In the genomic region with DNA sequence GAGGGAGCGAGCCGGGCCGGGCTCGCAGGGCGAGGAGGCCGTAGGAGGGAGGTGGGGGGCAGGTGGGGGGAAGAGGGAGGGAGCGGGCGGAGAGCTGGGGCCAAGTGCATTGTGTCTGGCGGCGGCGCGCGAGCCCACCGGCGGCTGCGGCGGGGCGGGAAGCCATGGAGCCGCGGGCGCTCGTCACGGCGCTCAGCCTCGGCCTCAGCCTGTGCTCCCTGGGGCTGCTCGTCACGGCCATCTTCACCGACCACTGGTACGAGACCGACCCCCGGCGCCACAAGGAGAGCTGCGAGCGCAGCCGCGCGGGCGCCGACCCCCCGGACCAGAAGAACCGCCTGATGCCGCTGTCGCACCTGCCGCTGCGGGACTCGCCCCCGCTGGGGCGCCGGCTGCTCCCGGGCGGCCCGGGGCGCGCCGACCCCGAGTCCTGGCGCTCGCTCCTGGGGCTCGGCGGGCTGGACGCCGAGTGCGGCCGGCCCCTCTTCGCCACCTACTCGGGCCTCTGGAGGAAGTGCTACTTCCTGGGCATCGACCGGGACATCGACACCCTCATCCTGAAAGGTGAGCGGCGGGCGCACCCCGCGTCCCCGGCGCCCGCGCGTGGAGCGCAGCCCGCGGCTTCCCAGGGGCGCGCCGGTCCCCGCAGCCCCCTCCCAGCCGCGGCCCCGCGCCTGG, we compare ENCODE assay signal across 1 cellular context.
TF ChIP-seq lines count a peak whose summit lies in the region.

A gene (plus strand): TSS at position 107 of the 678 bp plus-strand sequence. CDS start 58 bp downstream, at position 165.

TF ChIP-seq in H1, 55 proteins besides CTCF, POLR2A, EP300 and RAD21 (continued from another document):
- TF ChIP-seq, protein P1, sequence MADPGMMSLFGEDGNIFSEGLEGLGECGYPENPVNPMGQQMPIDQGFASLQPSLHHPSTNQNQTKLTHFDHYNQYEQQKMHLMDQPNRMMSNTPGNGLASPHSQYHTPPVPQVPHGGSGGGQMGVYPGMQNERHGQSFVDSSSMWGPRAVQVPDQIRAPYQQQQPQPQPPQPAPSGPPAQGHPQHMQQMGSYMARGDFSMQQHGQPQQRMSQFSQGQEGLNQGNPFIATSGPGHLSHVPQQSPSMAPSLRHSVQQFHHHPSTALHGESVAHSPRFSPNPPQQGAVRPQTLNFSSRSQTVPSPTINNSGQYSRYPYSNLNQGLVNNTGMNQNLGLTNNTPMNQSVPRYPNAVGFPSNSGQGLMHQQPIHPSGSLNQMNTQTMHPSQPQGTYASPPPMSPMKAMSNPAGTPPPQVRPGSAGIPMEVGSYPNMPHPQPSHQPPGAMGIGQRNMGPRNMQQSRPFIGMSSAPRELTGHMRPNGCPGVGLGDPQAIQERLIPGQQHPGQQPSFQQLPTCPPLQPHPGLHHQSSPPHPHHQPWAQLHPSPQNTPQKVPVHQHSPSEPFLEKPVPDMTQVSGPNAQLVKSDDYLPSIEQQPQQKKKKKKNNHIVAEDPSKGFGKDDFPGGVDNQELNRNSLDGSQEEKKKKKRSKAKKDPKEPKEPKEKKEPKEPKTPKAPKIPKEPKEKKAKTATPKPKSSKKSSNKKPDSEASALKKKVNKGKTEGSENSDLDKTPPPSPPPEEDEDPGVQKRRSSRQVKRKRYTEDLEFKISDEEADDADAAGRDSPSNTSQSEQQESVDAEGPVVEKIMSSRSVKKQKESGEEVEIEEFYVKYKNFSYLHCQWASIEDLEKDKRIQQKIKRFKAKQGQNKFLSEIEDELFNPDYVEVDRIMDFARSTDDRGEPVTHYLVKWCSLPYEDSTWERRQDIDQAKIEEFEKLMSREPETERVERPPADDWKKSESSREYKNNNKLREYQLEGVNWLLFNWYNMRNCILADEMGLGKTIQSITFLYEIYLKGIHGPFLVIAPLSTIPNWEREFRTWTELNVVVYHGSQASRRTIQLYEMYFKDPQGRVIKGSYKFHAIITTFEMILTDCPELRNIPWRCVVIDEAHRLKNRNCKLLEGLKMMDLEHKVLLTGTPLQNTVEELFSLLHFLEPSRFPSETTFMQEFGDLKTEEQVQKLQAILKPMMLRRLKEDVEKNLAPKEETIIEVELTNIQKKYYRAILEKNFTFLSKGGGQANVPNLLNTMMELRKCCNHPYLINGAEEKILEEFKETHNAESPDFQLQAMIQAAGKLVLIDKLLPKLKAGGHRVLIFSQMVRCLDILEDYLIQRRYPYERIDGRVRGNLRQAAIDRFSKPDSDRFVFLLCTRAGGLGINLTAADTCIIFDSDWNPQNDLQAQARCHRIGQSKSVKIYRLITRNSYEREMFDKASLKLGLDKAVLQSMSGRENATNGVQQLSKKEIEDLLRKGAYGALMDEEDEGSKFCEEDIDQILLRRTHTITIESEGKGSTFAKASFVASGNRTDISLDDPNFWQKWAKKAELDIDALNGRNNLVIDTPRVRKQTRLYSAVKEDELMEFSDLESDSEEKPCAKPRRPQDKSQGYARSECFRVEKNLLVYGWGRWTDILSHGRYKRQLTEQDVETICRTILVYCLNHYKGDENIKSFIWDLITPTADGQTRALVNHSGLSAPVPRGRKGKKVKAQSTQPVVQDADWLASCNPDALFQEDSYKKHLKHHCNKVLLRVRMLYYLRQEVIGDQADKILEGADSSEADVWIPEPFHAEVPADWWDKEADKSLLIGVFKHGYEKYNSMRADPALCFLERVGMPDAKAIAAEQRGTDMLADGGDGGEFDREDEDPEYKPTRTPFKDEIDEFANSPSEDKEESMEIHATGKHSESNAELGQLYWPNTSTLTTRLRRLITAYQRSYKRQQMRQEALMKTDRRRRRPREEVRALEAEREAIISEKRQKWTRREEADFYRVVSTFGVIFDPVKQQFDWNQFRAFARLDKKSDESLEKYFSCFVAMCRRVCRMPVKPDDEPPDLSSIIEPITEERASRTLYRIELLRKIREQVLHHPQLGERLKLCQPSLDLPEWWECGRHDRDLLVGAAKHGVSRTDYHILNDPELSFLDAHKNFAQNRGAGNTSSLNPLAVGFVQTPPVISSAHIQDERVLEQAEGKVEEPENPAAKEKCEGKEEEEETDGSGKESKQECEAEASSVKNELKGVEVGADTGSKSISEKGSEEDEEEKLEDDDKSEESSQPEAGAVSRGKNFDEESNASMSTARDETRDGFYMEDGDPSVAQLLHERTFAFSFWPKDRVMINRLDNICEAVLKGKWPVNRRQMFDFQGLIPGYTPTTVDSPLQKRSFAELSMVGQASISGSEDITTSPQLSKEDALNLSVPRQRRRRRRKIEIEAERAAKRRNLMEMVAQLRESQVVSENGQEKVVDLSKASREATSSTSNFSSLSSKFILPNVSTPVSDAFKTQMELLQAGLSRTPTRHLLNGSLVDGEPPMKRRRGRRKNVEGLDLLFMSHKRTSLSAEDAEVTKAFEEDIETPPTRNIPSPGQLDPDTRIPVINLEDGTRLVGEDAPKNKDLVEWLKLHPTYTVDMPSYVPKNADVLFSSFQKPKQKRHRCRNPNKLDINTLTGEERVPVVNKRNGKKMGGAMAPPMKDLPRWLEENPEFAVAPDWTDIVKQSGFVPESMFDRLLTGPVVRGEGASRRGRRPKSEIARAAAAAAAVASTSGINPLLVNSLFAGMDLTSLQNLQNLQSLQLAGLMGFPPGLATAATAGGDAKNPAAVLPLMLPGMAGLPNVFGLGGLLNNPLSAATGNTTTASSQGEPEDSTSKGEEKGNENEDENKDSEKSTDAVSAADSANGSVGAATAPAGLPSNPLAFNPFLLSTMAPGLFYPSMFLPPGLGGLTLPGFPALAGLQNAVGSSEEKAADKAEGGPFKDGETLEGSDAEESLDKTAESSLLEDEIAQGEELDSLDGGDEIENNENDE (IDR thresholded peaks at IDR 0.05; ENCODE audit: insufficient replicate concordance, low read length) = no peak
- no peak for TF ChIP-seq RFX5 (IDR thresholded peaks at IDR 0.05; ENCODE audit: borderline replicate concordance, low read depth, low read length)
- TF ChIP-seq GTF2F1 (IDR thresholded peaks at IDR 0.05; ENCODE audit: borderline replicate concordance, low read depth, low read length) = no peak
- no peak for TF ChIP-seq BCL11A (IDR thresholded peaks at IDR 0.05; ENCODE audit: low read depth in 2 of 2, low read length in 2 of 2)
- no peak for TF ChIP-seq SP2 (IDR thresholded peaks at IDR 0.05; ENCODE audit: low read length)
- TF ChIP-seq KDM5A (IDR thresholded peaks at IDR 0.05; ENCODE audit: low read length) = no peak
- no peak for TF ChIP-seq TBP (IDR thresholded peaks at IDR 0.05; ENCODE audit: low read depth, low read length)
- TF ChIP-seq PHF8 (conservative IDR thresholded peaks at IDR 0.05; ENCODE audit: low read depth, low read length) = peak; percentile 43
- TF ChIP-seq NANOG (IDR thresholded peaks at IDR 0.05; ENCODE audit: insufficient read depth, low read depth, low read length, poor library complexity, severe bottlenecking) = no peak
- TF ChIP-seq EGR1 (IDR thresholded peaks at IDR 0.05; ENCODE audit: borderline replicate concordance, low read depth, low read length) = 0 out of 2 replicates have a peak, but pooled peaks have one; percentile 33
- TF ChIP-seq POU5F1 (IDR thresholded peaks at IDR 0.05; ENCODE audit: low read depth, low read length) = no peak
- TF ChIP-seq CEBPB (IDR thresholded peaks at IDR 0.05; ENCODE audit: low read depth, low read length) = no peak
- TF ChIP-seq CREB1 (IDR thresholded peaks at IDR 0.05) = no peak
- TF ChIP-seq, protein P2, sequence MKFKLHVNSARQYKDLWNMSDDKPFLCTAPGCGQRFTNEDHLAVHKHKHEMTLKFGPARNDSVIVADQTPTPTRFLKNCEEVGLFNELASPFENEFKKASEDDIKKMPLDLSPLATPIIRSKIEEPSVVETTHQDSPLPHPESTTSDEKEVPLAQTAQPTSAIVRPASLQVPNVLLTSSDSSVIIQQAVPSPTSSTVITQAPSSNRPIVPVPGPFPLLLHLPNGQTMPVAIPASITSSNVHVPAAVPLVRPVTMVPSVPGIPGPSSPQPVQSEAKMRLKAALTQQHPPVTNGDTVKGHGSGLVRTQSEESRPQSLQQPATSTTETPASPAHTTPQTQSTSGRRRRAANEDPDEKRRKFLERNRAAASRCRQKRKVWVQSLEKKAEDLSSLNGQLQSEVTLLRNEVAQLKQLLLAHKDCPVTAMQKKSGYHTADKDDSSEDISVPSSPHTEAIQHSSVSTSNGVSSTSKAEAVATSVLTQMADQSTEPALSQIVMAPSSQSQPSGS (IDR thresholded peaks at IDR 0.05; ENCODE audit: low read length) = no peak
